In the genomic region with DNA sequence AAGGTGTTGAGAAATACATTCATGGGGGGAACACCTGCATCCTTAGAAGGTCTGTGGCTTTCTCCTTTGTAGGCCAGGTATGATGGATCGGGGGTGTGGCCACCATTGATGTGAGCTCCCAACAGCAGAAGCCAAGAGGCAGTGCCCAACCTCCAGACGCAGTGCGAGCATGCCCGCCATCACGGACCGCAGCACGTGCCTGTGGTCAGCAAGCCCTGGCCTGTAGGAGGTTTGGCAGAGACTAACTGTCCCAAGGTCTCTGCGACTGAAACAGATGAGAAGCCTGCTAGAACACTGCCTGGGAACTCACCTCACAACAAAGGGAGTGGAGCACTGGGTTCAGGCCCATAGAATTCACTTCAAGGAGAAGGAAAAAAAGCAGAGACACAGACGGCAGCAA, we compare ENCODE assay signal across 35 cellular contexts.
"Had no signal": no experiment of that assay in that cellular context is flagged by ENCODE, and none has a peak within 500 bp of the region (broad histone marks: within the 10 kb centered on the region; RNA-seq: fewer than 3 reads in every experiment).

No MANE protein-coding gene starts in this region.

- DNase-seq: activated CD4-positive, alpha-beta memory T cell treated with anti-CD3 and anti-CD28 coated beads, Interleukin-2, amount 10 ng/mL, durations not matched to agents 7 days and 5 days; activated CD4-positive, alpha-beta T cell treated with anti-CD3 and anti-CD28 coated beads for 1 hour; activated CD4-positive, alpha-beta T cell treated with anti-CD3 and anti-CD28 coated beads for 48 hours; activated CD4-positive, CD25-positive, alpha-beta regulatory T cell; activated CD8-positive, alpha-beta memory T cell treated with anti-CD3 and anti-CD28 coated beads for 24 hours; activated CD8-positive, alpha-beta memory T cell treated with anti-CD3 and anti-CD28 coated beads, Interleukin-2, amount 10 ng/mL, durations not matched to agents 7 days and 5 days; activated CD8-positive, alpha-beta memory T cell treated with anti-CD3 and anti-CD28 coated beads, Interleukin-2, amount 50 U/mL, for 48 hours; activated gamma-delta T cell; activated naive CD4-positive, alpha-beta T cell treated with Interleukin-2 at 50 U/mL for 16 hours; activated naive CD8-positive, alpha-beta T cell treated with anti-CD3 and anti-CD28 coated beads, Interleukin-2, amount 10 ng/mL, durations not matched to agents 7 days and 5 days; activated T-cell treated with anti-CD3 and anti-CD28 coated beads, Interleukin-2, amount 50 U/mL, for 48 hours; amygdala; MG63; NCI-H1048; NCI-H1105 treated with DMSO at 0.1 percent for 48 hours; NCI-H1436; NCI-H1694; NCI-H1930; NCI-H2081 treated with DMSO at 0.1 percent for 48 hours; NCI-H226; NCI-H446 treated with DMSO at 0.1 percent for 48 hours; NCI-H524 treated with DMSO at 0.1 percent for 48 hours; NK-92 treated with Interleukin-12 subunit alpha and Interleukin-12 subunit beta, amount 100 ng/mL, for 24 hours; PC-3; Right ventricle myocardium superior; RPMI8226; SW 1271; T-helper 1 cell; T-helper 2 cell; T-helper 9 cell had no signal

- H3K4me1 ChIP-seq: ascending aorta, Peyer's patch had no signal

- H3K36me3 Mint-ChIP-seq: activated CD8-positive, alpha-beta memory T cell treated with anti-CD3 and anti-CD28 coated beads, Interleukin-2, amount 10 ng/mL, durations not matched to agents 7 days and 5 days; activated naive CD4-positive, alpha-beta T cell treated with anti-CD3 and anti-CD28 coated beads, Interleukin-2, amount 50 U/mL, for 24 hours; activated naive CD8-positive, alpha-beta T cell treated with anti-CD3 and anti-CD28 coated beads, Interleukin-2, amount 10 ng/mL, durations not matched to agents 7 days and 5 days had no signal

- H3K36me3 ChIP-seq: ascending aorta, MG63, Peyer's patch had no signal

- H3K4me3 Mint-ChIP-seq: activated CD4-positive, alpha-beta memory T cell treated with anti-CD3 and anti-CD28 coated beads, Interleukin-2, amount 10 ng/mL, durations not matched to agents 7 days and 5 days; activated CD8-positive, alpha-beta memory T cell treated with anti-CD3 and anti-CD28 coated beads, Interleukin-2, amount 10 ng/mL, durations not matched to agents 7 days and 5 days; activated naive CD4-positive, alpha-beta T cell treated with anti-CD3 and anti-CD28 coated beads, Interleukin-2, amount 50 U/mL, for 24 hours; activated naive CD8-positive, alpha-beta T cell treated with anti-CD3 and anti-CD28 coated beads, Interleukin-2, amount 10 ng/mL, durations not matched to agents 7 days and 5 days had no signal

- H3K27ac ChIP-seq: ascending aorta, Peyer's patch, VCaP had no signal

- H3K27ac Mint-ChIP-seq: activated CD4-positive, alpha-beta memory T cell treated with anti-CD3 and anti-CD28 coated beads, Interleukin-2, amount 10 ng/mL, durations not matched to agents 7 days and 5 days; activated CD8-positive, alpha-beta memory T cell treated with anti-CD3 and anti-CD28 coated beads, Interleukin-2, amount 10 ng/mL, durations not matched to agents 7 days and 5 days; activated naive CD4-positive, alpha-beta T cell treated with anti-CD3 and anti-CD28 coated beads, Interleukin-2, amount 50 U/mL, for 24 hours; activated naive CD8-positive, alpha-beta T cell treated with anti-CD3 and anti-CD28 coated beads, Interleukin-2, amount 10 ng/mL, durations not matched to agents 7 days and 5 days had no signal

- H3K4me3 ChIP-seq: ascending aorta, K562, MG63, Peyer's patch had no signal

- ATAC-seq: activated CD8-positive, alpha-beta memory T cell treated with anti-CD3 and anti-CD28 coated beads, Interleukin-2, amount 10 ng/mL, durations not matched to agents 7 days and 5 days; K562; PC-3 had no signal

- H3K9me3 Mint-ChIP-seq: activated naive CD8-positive, alpha-beta T cell treated with anti-CD3 and anti-CD28 coated beads, Interleukin-2, amount 10 ng/mL, durations not matched to agents 7 days and 5 days had no signal

- H3K9me3 ChIP-seq: ascending aorta, Peyer's patch had no signal

- H3K27me3 ChIP-seq: ascending aorta, MG63, Peyer's patch had no signal

- H3K27me3 Mint-ChIP-seq: activated CD4-positive, alpha-beta memory T cell treated with anti-CD3 and anti-CD28 coated beads, Interleukin-2, amount 10 ng/mL, durations not matched to agents 7 days and 5 days; activated CD8-positive, alpha-beta memory T cell treated with anti-CD3 and anti-CD28 coated beads, Interleukin-2, amount 10 ng/mL, durations not matched to agents 7 days and 5 days; activated naive CD4-positive, alpha-beta T cell treated with anti-CD3 and anti-CD28 coated beads, Interleukin-2, amount 50 U/mL, for 24 hours; activated naive CD8-positive, alpha-beta T cell treated with anti-CD3 and anti-CD28 coated beads, Interleukin-2, amount 10 ng/mL, durations not matched to agents 7 days and 5 days had no signal

- H3K4me1 Mint-ChIP-seq: activated CD4-positive, alpha-beta memory T cell treated with anti-CD3 and anti-CD28 coated beads, Interleukin-2, amount 10 ng/mL, durations not matched to agents 7 days and 5 days; activated CD8-positive, alpha-beta memory T cell treated with anti-CD3 and anti-CD28 coated beads, Interleukin-2, amount 10 ng/mL, durations not matched to agents 7 days and 5 days; activated naive CD4-positive, alpha-beta T cell treated with anti-CD3 and anti-CD28 coated beads, Interleukin-2, amount 50 U/mL, for 24 hours; activated naive CD8-positive, alpha-beta T cell treated with anti-CD3 and anti-CD28 coated beads, Interleukin-2, amount 10 ng/mL, durations not matched to agents 7 days and 5 days had no signal

- FAIRE-seq: K562 had no signal
